In the genomic region with DNA sequence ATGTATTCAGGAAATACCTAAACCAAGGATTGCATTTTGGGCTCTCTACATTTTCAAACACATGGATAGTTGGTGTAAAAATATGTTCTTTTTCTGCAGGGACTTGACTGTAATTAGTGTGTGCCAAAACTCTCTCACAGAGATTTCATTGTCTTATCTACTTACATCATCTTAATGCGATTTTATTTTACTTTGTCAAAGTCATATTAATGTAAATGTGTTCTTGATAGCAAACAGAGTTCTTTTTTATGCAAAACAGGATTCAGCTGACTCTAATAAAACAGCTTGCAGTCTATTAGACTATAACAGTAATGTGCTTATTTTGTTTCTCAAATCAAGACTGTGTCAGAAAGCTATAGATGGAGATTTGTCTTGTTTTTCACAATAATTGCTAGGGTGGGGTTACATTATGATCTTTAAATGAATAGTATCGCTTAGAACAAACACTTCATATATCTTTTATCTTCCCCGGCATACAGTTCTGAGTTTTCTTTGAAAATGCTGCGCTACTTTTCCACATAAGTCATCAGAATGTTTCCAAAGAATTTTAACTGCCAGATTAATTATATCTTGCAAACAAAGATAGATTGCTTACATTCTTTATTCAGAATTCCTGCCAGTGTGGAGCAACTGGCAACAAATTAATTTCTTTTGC, we compare ENCODE assay signal across 11 cellular contexts.
A peak's percentile ranks its signal among the peaks of the same experiment; 100 is the strongest.
DNase-seq lines count a peak whose midpoint lies in the region; ATAC-seq and TF ChIP-seq lines count a peak whose summit lies in the region.
"Had no signal": no experiment of that assay in that cellular context is flagged by ENCODE, and none has a peak within 500 bp of the region (broad histone marks: within the 10 kb centered on the region; RNA-seq: fewer than 3 reads in every experiment).

No MANE protein-coding gene starts in this region.

- no peaks in the 10 kb centered on the region for H4K20me1 ChIP-seq in PC-3 (ENCODE audit: low read length)

- POLR2A ChIA-PET in PC-3 (lab: Charles Lee; ENCODE audit: unreplicated experiment): interaction anchor here (0.5 to 0.9 kb wide), 4 partner anchors 64 to 655 kb away, joined by 5 to 7 read pairs (median 6); no protein-coding TSS in a partner anchor
- POLR2A ChIA-PET in RWPE1 (lab: Yijun Ruan, JAX; ENCODE audit: low non-redundant PET): no interaction called here

- peak overlapping the region; percentile 73 for H3K4me2 ChIP-seq in PC-3 (ENCODE audit: low read length)

- no peak for TF ChIP-seq POLR2A in esophagus muscularis mucosa (IDR thresholded peaks at IDR 0.05; ENCODE audit: low read depth)

- WGBS in esophagus muscularis mucosa: 25% methylated on average over 4 of the region's 4 CpGs
- 18 to 36% (median 24%) methylated on average over 4 of the region's 4 CpGs for WGBS in psoas muscle, 3 donors

- no peak for TF ChIP-seq EP300 in esophagus muscularis mucosa (IDR thresholded peaks at IDR 0.05)

- H3K27ac Mint-ChIP-seq in T-helper 2 cell treated with Interferon-gamma antibody and Interleukin-4, amounts not matched to agents 5 μg/mL and 100 μg/mL, for 36 hours: no peak overlapping the region

- H3K4me1 ChIP-seq in PC-3 (ENCODE audit: insufficient read depth, low read length) (peaks cover 51% of the 10 kb centered on the region), esophagus muscularis mucosa (peaks cover 16 to 50% (median 40%) of the 10 kb centered on the region in 4 donors), psoas muscle (peaks cover 29% of the 10 kb centered on the region)

- CTCF ChIA-PET in PC-3 (lab: Charles Lee) (interaction anchor here (0.5 to 2.7 kb wide), 9 partner anchors 11 to 295 kb away, joined by 3 to 30 read pairs (median 8); no protein-coding TSS in a partner anchor), RWPE1 (lab: Yijun Ruan, JAX) (interaction anchor here (0.6 kb wide), 1 partner anchor 61 kb away, joined by 5 read pairs; no protein-coding TSS in a partner anchor)

- H3K36me3 ChIP-seq in PC-3 (ENCODE audit: low read depth, low read length) (no peaks in the 10 kb centered on the region), esophagus muscularis mucosa (no peaks in the 10 kb centered on the region), psoas muscle (ENCODE audit: insufficient read depth in 1 of 2, low read depth in 1 of 2) (no peaks in the 10 kb centered on the region)

- H3K9me3 ChIP-seq in PC-3 (ENCODE audit: low read length) (no peaks in the 10 kb centered on the region), esophagus muscularis mucosa (no peaks in the 10 kb centered on the region), psoas muscle (no peaks in the 10 kb centered on the region)

- intact Hi-C loops in PC-3 (cut with micrococcal nuclease) (loop anchor here (2.0 to 5.0 kb wide), 7 partner anchors 190 to 1020 kb away; no protein-coding TSS in a partner anchor), esophagus muscularis mucosa (cut with DNase I) (loop anchor here (2.0 to 5.0 kb wide), 2 partner anchors 44 to 60 kb away; no protein-coding TSS in a partner anchor), psoas muscle (cut with DNase I) (loop anchor here in 1 of 2 donors (5.0 kb wide), 2 partner anchors 49 to 89 kb away; no protein-coding TSS in a partner anchor)

- H3F3A ChIP-seq in PC-3 (ENCODE audit: low read length, unreplicated experiment): peaks cover 8% of the 10 kb centered on the region

- peak; percentile 36 for DNase-seq in DMS53 (lab: John Stamatoyannopoulos, UW)
- DNase-seq in PC-3: peak; percentile 54
- no peak for DNase-seq in esophagus muscularis mucosa (ENCODE audit: extremely low spot score)
- DNase-seq in psoas muscle: no peak
- no peak for DNase-seq in T-helper 2 cell treated with Interferon-gamma antibody and Interleukin-4, amounts not matched to agents 5 μg/mL and 100 μg/mL, for 36 hours (ENCODE audit: low spot score)
- no peak for DNase-seq in inferior parietal cortex (ENCODE audit: extremely low spot score)
- DNase-seq in activated CD4-positive, alpha-beta T cell treated with anti-CD3 and anti-CD28 coated beads for 4 hours: no peak
- DNase-seq in RWPE1 (ENCODE audit: low spot score): no peak
- DNase-seq: activated T-cell treated with anti-CD3 and anti-CD28 coated beads, Interleukin-2, amount 50 U/mL, for 1 hour; Calu3 had no signal

- peak; percentile 0; the same call in 1 of the 2 replicates for ATAC-seq in PC-3
- no peak for ATAC-seq in psoas muscle

- H3K27me3 ChIP-seq in PC-3 (ENCODE audit: low read length) (no peaks in the 10 kb centered on the region), esophagus muscularis mucosa (no peaks in the 10 kb centered on the region), psoas muscle (ENCODE audit: insufficient read depth in 3 of 3, low read length in 2 of 3) (no peaks in the 10 kb centered on the region)

- peak overlapping the region; percentile 20 for H3K9ac ChIP-seq in PC-3 (ENCODE audit: low read length)

- no peaks in the 10 kb centered on the region for H3K36me3 Mint-ChIP-seq in T-helper 2 cell treated with Interferon-gamma antibody and Interleukin-4, amounts not matched to agents 5 μg/mL and 100 μg/mL, for 36 hours (ENCODE audit: low read depth)

- peaks cover 22% of the 10 kb centered on the region for H3K4me1 Mint-ChIP-seq in T-helper 2 cell treated with Interferon-gamma antibody and Interleukin-4, amounts not matched to agents 5 μg/mL and 100 μg/mL, for 36 hours (ENCODE audit: low read depth)

- H3K27ac ChIP-seq in PC-3 (ENCODE audit: low read length): peak overlapping the region; percentile 66
- H3K27ac ChIP-seq in esophagus muscularis mucosa (replicated peaks in 1 of 4): peak overlapping the region; percentile 75 to 80 (median 78)
- H3K27ac ChIP-seq in psoas muscle: peak overlapping the region; percentile 69
- H3K27ac ChIP-seq in RWPE1: no peak overlapping the region

- no peaks in the 10 kb centered on the region for H3K9me2 ChIP-seq in PC-3 (replicated peaks; ENCODE audit: low read length)

- no peaks in the 10 kb centered on the region for H3K79me2 ChIP-seq in PC-3 (ENCODE audit: low read length)

- TF ChIP-seq CTCF in PC-3 (conservative IDR thresholded peaks at IDR 0.05; ENCODE audit: low read depth, low read length) (no peak), esophagus muscularis mucosa (IDR thresholded peaks at IDR 0.05) (no peak), psoas muscle (IDR thresholded peaks at IDR 0.05) (no peak), RWPE1 (conservative IDR thresholded peaks at IDR 0.05; ENCODE audit: low read depth) (no peak)

- H3K4me3 Mint-ChIP-seq in T-helper 2 cell treated with Interferon-gamma antibody and Interleukin-4, amounts not matched to agents 5 μg/mL and 100 μg/mL, for 36 hours: no peak overlapping the region

- no peaks in the 10 kb centered on the region for H3K9me3 Mint-ChIP-seq in T-helper 2 cell treated with Interferon-gamma antibody and Interleukin-4, amounts not matched to agents 5 μg/mL and 100 μg/mL, for 36 hours

- BruUV-seq in PC-3 (replicated peaks; lab: Mats Ljungman, UMichigan): TSS peak; percentile 29

- H3K27me3 Mint-ChIP-seq in T-helper 2 cell treated with Interferon-gamma antibody and Interleukin-4, amounts not matched to agents 5 μg/mL and 100 μg/mL, for 36 hours (ENCODE audit: low read depth): no peaks in the 10 kb centered on the region

- H3K4me3 ChIP-seq in PC-3 (ENCODE audit: low read length) (peak overlapping the region; percentile 25), esophagus muscularis mucosa (peak overlapping the region in 3 of 4 donors; percentile 1 to 35 (median 1)), psoas muscle (peak overlapping the region; percentile 51)
- H3K4me3 ChIP-seq: lung had no signal

- H2AFZ ChIP-seq in PC-3 (ENCODE audit: low read length): peak overlapping the region; percentile 49

Comparison
In these comparisons a context has a peak if more than half of its experiments do, and no peak if none do; other contexts are left out.
1. DNase-seq: peak in DMS53 (single experiment) and PC-3 (single experiment); none in esophagus muscularis mucosa (single experiment), psoas muscle (0 of 2), T-helper 2 cell treated with Interferon-gamma antibody and Interleukin-4, amounts not matched to agents 5 μg/mL and 100 μg/mL, for 36 hours (single experiment), inferior parietal cortex (single experiment), activated CD4-positive, alpha-beta T cell treated with anti-CD3 and anti-CD28 coated beads for 4 hours (0 of 2) and RWPE1 (single experiment).
2. H3K4me3 ChIP-seq: peak in every context shown above with its lines; median percentile 51 in psoas muscle; 25 in PC-3; 1 in esophagus muscularis mucosa.